Comparison of ENCODE assay signal across 1 cellular context in genomic region chr19:40822704-40823553, GRCh38.
TF ChIP-seq lines count a peak whose summit lies in the region.

No MANE protein-coding gene starts in this region.

TF ChIP-seq in liver, 16 proteins besides CTCF, POLR2A, EP300 and RAD21:
- TF ChIP-seq SP1 (IDR thresholded peaks at IDR 0.05) (peak; percentile 6), RXRA (IDR thresholded peaks at IDR 0.05) (peak in 1 of 2 donors; percentile 2)
